Comparison of ENCODE assay signal across 8 cellular contexts in genomic region chr1:241610056-241610815, GRCh38. TPM values are rescaled to one million over a fixed set of nuclear protein-coding genes. Genes with fewer than 3 reads are reported as not detected.
A peak's percentile ranks its signal among the peaks of the same experiment; 100 is the strongest.
DNase-seq lines count a peak whose midpoint lies in the region; ATAC-seq, FAIRE-seq and TF ChIP-seq lines count a peak whose summit lies in the region.
"Had no signal": no experiment of that assay in that cellular context is flagged by ENCODE, and none has a peak within 500 bp of the region (broad histone marks: within the 10 kb centered on the region; RNA-seq: fewer than 3 reads in every experiment).

No MANE protein-coding gene starts in this region.

- TF ChIP-seq CTCF in endothelial cell of umbilical vein (IDR thresholded peaks at IDR 0.05; ENCODE audit: extremely low read depth in 1 of 2, insufficient read depth in 1 of 2, low read depth in 1 of 2, low read length in 2 of 2) = no peak
- TF ChIP-seq CTCF in pancreas (IDR thresholded peaks at IDR 0.05) = no peak
- TF ChIP-seq CTCF in nephron progenitor cell (IDR thresholded peaks at IDR 0.05) = no peak

- DNase-seq in LHCN-M2 (ENCODE audit: low read depth) (peak; percentile 78), NCI-H510A (lab: John Stamatoyannopoulos, UW) (peak; percentile 17), endothelial cell of umbilical vein (ENCODE audit: low read depth, low spot score) (peak; percentile 78), pancreas (peak in 3 of 6 donors; percentile 38 to 70 (median 48)), Karpas-422 (no peak), nephron progenitor cell (no peak)
- no peak for DNase-seq in stimulated activated naive CD8-positive, alpha-beta T cell treated with anti-CD3 and anti-CD28 coated beads, Interleukin-15, Interleukin-2, amounts not matched to agents 100 U/mL and 50 U/mL, for 24 hours

- intact Hi-C loops in endothelial cell of umbilical vein (cut with micrococcal nuclease) = loop anchor here (1.0 kb wide), 2 partner anchors 79 to 286 kb away; no protein-coding TSS in a partner anchor
- intact Hi-C loops in pancreas (cut with DNase I) = no loop called here

- H3K27me3 ChIP-seq in endothelial cell of umbilical vein (ENCODE audit: control insufficient read depth in 2 of 2, insufficient read depth in 2 of 2, low read length in 2 of 2) (no peaks in the 10 kb centered on the region), pancreas (no peaks in the 10 kb centered on the region), Karpas-422 (ENCODE audit: low read length) (no peaks in the 10 kb centered on the region)

- no peaks in the 10 kb centered on the region for H3K79me2 ChIP-seq in endothelial cell of umbilical vein (ENCODE audit: control insufficient read depth, insufficient read depth, low read length)
- no peaks in the 10 kb centered on the region for H3K79me2 ChIP-seq in Karpas-422 (ENCODE audit: low read length)

- H3K4me3 ChIP-seq in endothelial cell of umbilical vein (replicated peaks in 1 of 3; ENCODE audit: insufficient read depth in 1 of 3, low read depth in 1 of 3, low read length in 3 of 3) = no peak overlapping the region
- H3K4me3 ChIP-seq in pancreas = no peak overlapping the region
- no peak overlapping the region for H3K4me3 ChIP-seq in Karpas-422 (ENCODE audit: low read length)

- no peaks in the 10 kb centered on the region for H3K36me3 Mint-ChIP-seq in nephron progenitor cell (ENCODE audit: low read depth)

- H4K20me1 ChIP-seq in endothelial cell of umbilical vein (replicated peaks; ENCODE audit: control insufficient read depth, extremely low read depth, insufficient read depth, low read length) = no peaks in the 10 kb centered on the region
- no peaks in the 10 kb centered on the region for H4K20me1 ChIP-seq in Karpas-422 (ENCODE audit: insufficient read depth, low read depth, low read length)

- H3K9me3 Mint-ChIP-seq in nephron progenitor cell = no peaks in the 10 kb centered on the region
- H3K9me3 Mint-ChIP-seq: stimulated activated naive CD8-positive, alpha-beta T cell treated with anti-CD3 and anti-CD28 coated beads, Interleukin-15, Interleukin-2, amounts not matched to agents 100 ng/mL and 50 ng/mL, for 24 hours had no signal

- FAIRE-seq in endothelial cell of umbilical vein (lab: Jason Lieb, UNC) (peak; percentile 47), pancreas (lab: Jason Lieb, UNC) (no peak)

- H3K9ac ChIP-seq in endothelial cell of umbilical vein (replicated peaks; ENCODE audit: extremely low read depth, insufficient read depth, low read length) (no peak overlapping the region), Karpas-422 (ENCODE audit: low read length) (no peak overlapping the region)

- dilution Hi-C loops in endothelial cell of umbilical vein (cut with MboI; ENCODE audit: extremely low pct_ligation_motif_present, low sequenced_read_pairs) = no loop called here

- CTCF ChIA-PET in endothelial cell of umbilical vein (lab: Charles Lee) = interaction anchor here (0.5 to 5.8 kb wide), 38 partner anchors 8 to 878 kb away, joined by 3 to 106 read pairs (median 6); partner anchors contain the start of genes CHML, EXO1, FH and MAP1LC3C

- H3K27me3 Mint-ChIP-seq in nephron progenitor cell (ENCODE audit: low read depth, poor library complexity) = no peaks in the 10 kb centered on the region
- H3K27me3 Mint-ChIP-seq: stimulated activated naive CD8-positive, alpha-beta T cell treated with anti-CD3 and anti-CD28 coated beads, Interleukin-15, Interleukin-2, amounts not matched to agents 100 ng/mL and 50 ng/mL, for 24 hours had no signal

- H3K9me3 ChIP-seq in endothelial cell of umbilical vein (replicated peaks; ENCODE audit: control insufficient read depth, insufficient read depth, low read length) = no peaks in the 10 kb centered on the region
- H3K9me3 ChIP-seq in pancreas = no peaks in the 10 kb centered on the region
- no peaks in the 10 kb centered on the region for H3K9me3 ChIP-seq in Karpas-422 (ENCODE audit: low read length)

- H3K9me1 ChIP-seq in endothelial cell of umbilical vein (replicated peaks; ENCODE audit: control insufficient read depth, extremely low read depth, insufficient read depth, low read length) = no peaks in the 10 kb centered on the region

- no peak for TF ChIP-seq POLR2A in endothelial cell of umbilical vein (IDR thresholded peaks at IDR 0.05; ENCODE audit: low read depth, low read length)

- H3K4me1 Mint-ChIP-seq in nephron progenitor cell = peaks cover 8% of the 10 kb centered on the region

- WGBS in pancreas, 2 donors = 9 to 10% methylated on average over 8 of the region's 8 CpGs

- POLR2A ChIA-PET in endothelial cell of umbilical vein (lab: Charles Lee) = no interaction called here

- H3K27ac Mint-ChIP-seq in nephron progenitor cell = no peak overlapping the region
- H3K27ac Mint-ChIP-seq: stimulated activated naive CD8-positive, alpha-beta T cell treated with anti-CD3 and anti-CD28 coated beads, Interleukin-15, Interleukin-2, amounts not matched to agents 100 ng/mL and 50 ng/mL, for 24 hours had no signal

- H2AFZ ChIP-seq in endothelial cell of umbilical vein (ENCODE audit: low read depth, low read length) (no peak overlapping the region), Karpas-422 (ENCODE audit: low read length) (no peak overlapping the region)

- H3K9me2 ChIP-seq in Karpas-422 (replicated peaks; ENCODE audit: insufficient read depth, low read length) = no peaks in the 10 kb centered on the region

- H3K4me3 Mint-ChIP-seq in nephron progenitor cell = no peak overlapping the region
- H3K4me3 Mint-ChIP-seq: stimulated activated naive CD8-positive, alpha-beta T cell treated with anti-CD3 and anti-CD28 coated beads, Interleukin-15, Interleukin-2, amounts not matched to agents 100 ng/mL and 50 ng/mL, for 24 hours had no signal

- H3K4me1 ChIP-seq in endothelial cell of umbilical vein (ENCODE audit: control insufficient read depth, extremely low read depth, insufficient read depth, low read length) (peaks cover 44% of the 10 kb centered on the region), pancreas (peaks cover 9 to 34% (median 9%) of the 10 kb centered on the region in 3 donors), Karpas-422 (ENCODE audit: low read length) (peaks cover 3% of the 10 kb centered on the region)

- peak; percentile 67 to 85 (median 83) for ATAC-seq in pancreas
- no peak for ATAC-seq in stimulated activated naive CD8-positive, alpha-beta T cell treated with anti-CD3 and anti-CD28 coated beads, Interleukin-15, Interleukin-2, amounts not matched to agents 100 U/mL and 50 U/mL, for 24 hours

- H3K27ac ChIP-seq in endothelial cell of umbilical vein (ENCODE audit: insufficient read depth, low read depth, low read length) (no peak overlapping the region), pancreas (no peak overlapping the region), Karpas-422 (ENCODE audit: low read length) (no peak overlapping the region)

- H3K4me2 ChIP-seq in endothelial cell of umbilical vein (ENCODE audit: insufficient read depth, low read length) (peak overlapping the region; percentile 14), Karpas-422 (ENCODE audit: low read depth, low read length, poor library complexity, severe bottlenecking) (no peak overlapping the region)

- no peaks in the 10 kb centered on the region for H3K36me3 ChIP-seq in endothelial cell of umbilical vein (ENCODE audit: control insufficient read depth in 2 of 2, extremely low read depth in 1 of 2, insufficient read depth in 2 of 2, low read length in 2 of 2)
- no peaks in the 10 kb centered on the region for H3K36me3 ChIP-seq in pancreas
- no peaks in the 10 kb centered on the region for H3K36me3 ChIP-seq in Karpas-422 (ENCODE audit: insufficient read depth, low read length)

- no TSS peak for BruUV-seq in endothelial cell of umbilical vein (replicated peaks; lab: Mats Ljungman, UMichigan)

RNA-seq across cellular contexts. Expression of gene CHML, which starts 29.9 kb away (rescaled TPM):
- total RNA-seq in LHCN-M2 (2014; rRNA removed) = 8.7 and 10.4 TPM in 2 replicates
- 2.3 TPM for polyA plus RNA-seq in LHCN-M2 (2012)
- 22.3 and 23.6 TPM in 2 replicates for total RNA-seq in endothelial cell of umbilical vein
- polyA plus RNA-seq in endothelial cell of umbilical vein = 3.3 and 4.1 TPM in 2 replicates
- polyA plus RNA-seq in endothelial cell of umbilical vein (2011; cell fraction: cytosol; rRNA removed) = 3.9 and 4.0 TPM in 2 replicates
- polyA plus RNA-seq in endothelial cell of umbilical vein (2011; cell fraction: nucleus; rRNA removed) = 6.9 and 7.6 TPM in 2 replicates
- polyA plus RNA-seq in endothelial cell of umbilical vein (2012) = 6.9 and 9.7 TPM in 2 replicates
- 28.1 and 31.5 TPM in 2 replicates for polyA minus RNA-seq in endothelial cell of umbilical vein
- polyA minus RNA-seq in endothelial cell of umbilical vein (2011; cell fraction: cytosol; rRNA and poly(A)+ RNA removed) = 76.2 TPM
- polyA minus RNA-seq in endothelial cell of umbilical vein (2011; cell fraction: nucleus; rRNA and poly(A)+ RNA removed) = 12.9 and 17.0 TPM in 2 replicates
- 1 to 10 TPM; 1.7 to 6.3 (median 3.6) TPM for total RNA-seq in pancreas
- 1 to 10 TPM in 1 of 2 donors, under 1 TPM in 1; 0.68 to 1.2 TPM for polyA plus RNA-seq in pancreas
- total RNA-seq in Karpas-422 (2014; rRNA removed; shearing (Covaris generic); ENCODE audit: low replicate concordance) = 3.2 and 41.1 TPM in 2 replicates

RNA-seq across cellular contexts. Expression of gene OPN3, which starts 29.9 kb away (rescaled TPM):
- total RNA-seq in LHCN-M2 (2014; rRNA removed) (33.5 and 34.5 TPM in 2 replicates), endothelial cell of umbilical vein (22.0 and 23.9 TPM in 2 replicates), pancreas (10 to 100 TPM in 1 of 6 donors, 1 to 10 TPM in 5; 1.2 to 12.8 (median 3.2) TPM)
- polyA plus RNA-seq in LHCN-M2 (2012) = 18.8 TPM
- polyA plus RNA-seq in endothelial cell of umbilical vein (16.1 and 17.0 TPM in 2 replicates), pancreas (1 to 10 TPM; 2.4 to 3.5 TPM)
- polyA plus RNA-seq in endothelial cell of umbilical vein (2011; cell fraction: cytosol; rRNA removed) = 20.6 and 24.0 TPM in 2 replicates
- 9.6 and 12.0 TPM in 2 replicates for polyA plus RNA-seq in endothelial cell of umbilical vein (2011; cell fraction: nucleus; rRNA removed)
- polyA plus RNA-seq in endothelial cell of umbilical vein (2012) = 23.6 and 26.2 TPM in 2 replicates
- polyA minus RNA-seq in endothelial cell of umbilical vein = 17.4 and 23.5 TPM in 2 replicates
- 29.1 TPM for polyA minus RNA-seq in endothelial cell of umbilical vein (2011; cell fraction: cytosol; rRNA and poly(A)+ RNA removed)
- 4.3 and 8.3 TPM in 2 replicates for polyA minus RNA-seq in endothelial cell of umbilical vein (2011; cell fraction: nucleus; rRNA and poly(A)+ RNA removed)
- 3.6 and 4.6 TPM in 2 replicates for total RNA-seq in Karpas-422 (2014; rRNA removed; shearing (Covaris generic); ENCODE audit: low replicate concordance)

RNA-seq across cellular contexts. Expression of gene WDR64, which starts 41.8 kb away (rescaled TPM):
- total RNA-seq in LHCN-M2 (2014; rRNA removed) (not detected in 2 replicates), endothelial cell of umbilical vein (not detected in 2 replicates), pancreas (not detected)
- not detected for polyA plus RNA-seq in LHCN-M2 (2012)
- polyA plus RNA-seq in endothelial cell of umbilical vein (not detected in 2 replicates), pancreas (not detected)
- not detected in 2 replicates for polyA plus RNA-seq in endothelial cell of umbilical vein (2011; cell fraction: cytosol; rRNA removed)
- polyA plus RNA-seq in endothelial cell of umbilical vein (2011; cell fraction: nucleus; rRNA removed) = not detected in 2 replicates
- not detected in 2 replicates for polyA plus RNA-seq in endothelial cell of umbilical vein (2012)
- polyA minus RNA-seq in endothelial cell of umbilical vein = not detected in 2 replicates
- polyA minus RNA-seq in endothelial cell of umbilical vein (2011; cell fraction: cytosol; rRNA and poly(A)+ RNA removed) = not detected
- polyA minus RNA-seq in endothelial cell of umbilical vein (2011; cell fraction: nucleus; rRNA and poly(A)+ RNA removed) = not detected in 2 replicates
- total RNA-seq in Karpas-422 (2014; rRNA removed; shearing (Covaris generic); ENCODE audit: low replicate concordance) = not detected in 2 replicates

Comparison
In these comparisons a context has a peak if more than half of its experiments do, and no peak if none do; other contexts are left out.
1. DNase-seq: peak in LHCN-M2 (single experiment), NCI-H510A (single experiment) and endothelial cell of umbilical vein (single experiment); none in Karpas-422 (single experiment), nephron progenitor cell (single experiment) and stimulated activated naive CD8-positive, alpha-beta T cell treated with anti-CD3 and anti-CD28 coated beads, Interleukin-15, Interleukin-2, amounts not matched to agents 100 U/mL and 50 U/mL, for 24 hours (single experiment).